ENCODE assay signal across 10 cellular contexts in genomic region chr14:31945074-31945613, GRCh38.
DNase-seq lines count a peak whose midpoint lies in the region; ATAC-seq, FAIRE-seq and TF ChIP-seq lines count a peak whose summit lies in the region.
"Had no signal": no experiment of that assay in that cellular context is flagged by ENCODE, and none has a peak within 500 bp of the region (broad histone marks: within the 10 kb centered on the region; RNA-seq: fewer than 3 reads in every experiment).

No MANE protein-coding gene starts in this region.

- no peak overlapping the region for H3K4me3 ChIP-seq in Loucy (ENCODE audit: low read length, poor library complexity, severe bottlenecking)
- H3K4me3 ChIP-seq in K562, result no peak overlapping the region

- in situ Hi-C loops in K562 (cut with MboI), result no loop called here

- peaks cover 8% of the 10 kb centered on the region for H3K4me1 ChIP-seq in Loucy (ENCODE audit: insufficient read depth, low read length, poor library complexity, severe bottlenecking)
- H3K4me1 ChIP-seq in K562 (replicated peaks in 1 of 2; ENCODE audit: control insufficient read depth in 2 of 2, insufficient read depth in 2 of 2, low read length in 2 of 2), result peaks cover 0 to 16% of the 10 kb centered on the region in 2 experiments; a peak in 3 of 5 replicates

- H3K79me2 ChIP-seq in Loucy (ENCODE audit: insufficient read depth, low read length), result no peaks in the 10 kb centered on the region
- H3K79me2 ChIP-seq in K562 (ENCODE audit: control insufficient read depth, insufficient read depth, low read length), result no peaks in the 10 kb centered on the region

- H3K4me2 ChIP-seq in Loucy (ENCODE audit: low read depth, low read length, poor library complexity, severe bottlenecking) (no peak overlapping the region), K562 (ENCODE audit: insufficient read depth, low read length) (peak overlapping the region; percentile 37)

- no peak for FAIRE-seq in K562 (lab: Jason Lieb, UNC)

- CTCF ChIA-PET in CD4-positive, alpha-beta T cell (lab: Charles Lee), result no interaction called here
- CTCF ChIA-PET in K562 (lab: Yijun Ruan, JAX; ENCODE audit: low intra/inter-chr PET ratio), result no interaction called here

- no peak for TF ChIP-seq POLR2A in K562 (conservative IDR thresholded peaks at IDR 0.05)

- peak overlapping the region; percentile 91 for H3K27ac Mint-ChIP-seq in CD4-positive, alpha-beta T cell
- no peak overlapping the region for H3K27ac Mint-ChIP-seq in nephron progenitor cell
- H3K27ac Mint-ChIP-seq: activated naive CD8-positive, alpha-beta T cell treated with anti-CD3 and anti-CD28 coated beads, Interleukin-2, amount 50 U/mL, for 24 hours had no signal

- intact Hi-C loops in CD4-positive, alpha-beta T cell (cut with DNase I, micrococcal nuclease), result no loop called here
- intact Hi-C loops in K562 (cut with micrococcal nuclease), result no loop called here

- H3K9me1 ChIP-seq in K562 (ENCODE audit: control insufficient read depth, insufficient read depth, low read length), result no peaks in the 10 kb centered on the region

- no peak for TF ChIP-seq EP300 in K562 (IDR thresholded peaks at IDR 0.05; ENCODE audit: low read length)

- H2AFZ ChIP-seq in Loucy (ENCODE audit: low read length), result 0 out of 2 replicates have a peak overlapping the region, but pooled peaks have one; percentile 20
- peak overlapping the region; percentile 72 for H2AFZ ChIP-seq in K562 (ENCODE audit: low read depth, low read length)

- no peaks in the 10 kb centered on the region for H3K9me3 ChIP-seq in CD4-positive, alpha-beta T cell (ENCODE audit: control insufficient read depth, low read length)
- H3K9me3 ChIP-seq in Loucy (ENCODE audit: insufficient read depth, low read depth, low read length) (no peaks in the 10 kb centered on the region), K562 (replicated peaks; ENCODE audit: control insufficient read depth, insufficient read depth, low read depth, low read length) (no peaks in the 10 kb centered on the region)

- no peaks in the 10 kb centered on the region for H3K36me3 Mint-ChIP-seq in CD4-positive, alpha-beta T cell (ENCODE audit: low read depth)
- H3K36me3 Mint-ChIP-seq in nephron progenitor cell (ENCODE audit: low read depth), result no peaks in the 10 kb centered on the region

- DNase-seq in CD4-positive, alpha-beta T cell, result peak in 5 of 10 experiments; percentile 11 to 19 (median 19)
- DNase-seq in K562 (ENCODE audit: extremely low read depth in 1 of 4, low spot score in 3 of 4) (peak in 1 of 4 experiments; percentile 11), nephron progenitor cell (no peak), H4 (ENCODE audit: low spot score) (no peak), activated gamma-delta T cell treated with Interleukin-2 at 50 U/mL for 16 hours (no peak)
- no peak for DNase-seq in activated CD8-positive, alpha-beta memory T cell treated with anti-CD3 and anti-CD28 coated beads, Interleukin-2, amount 50 U/mL, for 4 hours
- DNase-seq: activated naive CD8-positive, alpha-beta T cell treated with anti-CD3 and anti-CD28 coated beads, Interleukin-2, amount 50 U/mL, for 24 hours; NCI-H1092 treated with DMSO at 0.1 percent for 48 hours had no signal

- H3K27me3 ChIP-seq in CD4-positive, alpha-beta T cell (ENCODE audit: control insufficient read depth, insufficient read depth, low read length), result no peaks in the 10 kb centered on the region
- no peaks in the 10 kb centered on the region for H3K27me3 ChIP-seq in Loucy (ENCODE audit: insufficient read depth, low read length, poor library complexity, severe bottlenecking)
- H3K27me3 ChIP-seq in K562 (ENCODE audit: control insufficient read depth in 2 of 2, insufficient read depth in 2 of 2, low read length in 2 of 2), result no peaks in the 10 kb centered on the region

- TF ChIP-seq RAD21 in K562 (CRISPR knock-in tag; conservative IDR thresholded peaks at IDR 0.05 in 1 of 2, IDR thresholded peaks at IDR 0.05 in 1 of 2), result no peak

- H3K9me3 Mint-ChIP-seq in CD4-positive, alpha-beta T cell, result no peaks in the 10 kb centered on the region
- no peaks in the 10 kb centered on the region for H3K9me3 Mint-ChIP-seq in nephron progenitor cell
- H3K9me3 Mint-ChIP-seq: activated naive CD8-positive, alpha-beta T cell treated with anti-CD3 and anti-CD28 coated beads, Interleukin-2, amount 50 U/mL, for 24 hours had no signal

- H3K4me3 Mint-ChIP-seq in CD4-positive, alpha-beta T cell, result peak overlapping the region; percentile 67
- no peak overlapping the region for H3K4me3 Mint-ChIP-seq in nephron progenitor cell
- H3K4me3 Mint-ChIP-seq: activated naive CD8-positive, alpha-beta T cell treated with anti-CD3 and anti-CD28 coated beads, Interleukin-2, amount 50 U/mL, for 24 hours had no signal

- H3K27me3 Mint-ChIP-seq in CD4-positive, alpha-beta T cell, result no peaks in the 10 kb centered on the region
- peaks cover 7% of the 10 kb centered on the region for H3K27me3 Mint-ChIP-seq in nephron progenitor cell (ENCODE audit: low read depth, poor library complexity)

- no peaks in the 10 kb centered on the region for H4K20me1 ChIP-seq in Loucy (ENCODE audit: insufficient read depth, low read length, poor library complexity, severe bottlenecking)
- no peaks in the 10 kb centered on the region for H4K20me1 ChIP-seq in K562 (replicated peaks; ENCODE audit: control insufficient read depth, insufficient read depth, low read length)

- H3K9me2 ChIP-seq in Loucy (replicated peaks; ENCODE audit: low read depth, low read length), result no peaks in the 10 kb centered on the region

- POLR2A ChIA-PET in CD4-positive, alpha-beta T cell (lab: Charles Lee), result interaction anchor here (0.5 kb wide), 1 partner anchor 86 kb away, joined by 3 read pairs; no protein-coding TSS in a partner anchor
- POLR2A ChIA-PET in K562 (lab: Yijun Ruan, JAX), result interaction anchor here (0.5 kb wide), 1 partner anchor 682 kb away, joined by 4 read pairs; no protein-coding TSS in a partner anchor

- WGBS in K562 (ENCODE audit: insufficient coverage, low coverage, missing lambda C conversion rate), result 38% methylated on average over 3 of the region's 3 CpGs

- TF ChIP-seq CTCF in CD4-positive, alpha-beta T cell (IDR thresholded peaks at IDR 0.05), result no peak
- no peak for TF ChIP-seq CTCF in Loucy (conservative IDR thresholded peaks at IDR 0.05; ENCODE audit: low read length)
- no peak for TF ChIP-seq CTCF in K562 (IDR thresholded peaks at IDR 0.05 in 2 of 3, conservative IDR thresholded peaks at IDR 0.05 in 1 of 3; ENCODE audit: insufficient read depth in 2 of 3, low read depth in 1 of 3, low read length in 3 of 3)
- TF ChIP-seq CTCF in nephron progenitor cell (IDR thresholded peaks at IDR 0.05), result no peak

- BruUV-seq in K562 (replicated peaks; lab: Mats Ljungman, UMichigan), result no TSS peak

- H3K9ac ChIP-seq in Loucy (ENCODE audit: low read depth, low read length, poor library complexity, severe bottlenecking), result no peak overlapping the region
- peak overlapping the region in 1 of 2 experiments; percentile 68; a peak in 1 of 4 replicates for H3K9ac ChIP-seq in K562 (ENCODE audit: insufficient read depth in 1 of 2, low read depth in 2 of 2, low read length in 2 of 2)

- no peaks in the 10 kb centered on the region for H3F3A ChIP-seq in Loucy (ENCODE audit: low read depth)

- peak; percentile 86 for ATAC-seq in CD4-positive, alpha-beta T cell (ENCODE audit: poor library complexity)
- ATAC-seq in GM18909 (IDR thresholded peaks at IDR 0.05; ENCODE audit: poor library complexity, unreplicated experiment), result peak; percentile 60
- peak; percentile 78 for ATAC-seq in K562
- ATAC-seq: activated naive CD8-positive, alpha-beta T cell treated with anti-CD3 and anti-CD28 coated beads, Interleukin-2, amount 50 U/mL, for 24 hours had no signal

- no peaks in the 10 kb centered on the region for H3K36me3 ChIP-seq in Loucy (ENCODE audit: insufficient read depth, low read length)
- H3K36me3 ChIP-seq in K562 (ENCODE audit: control insufficient read depth, insufficient read depth, low read length), result no peaks in the 10 kb centered on the region

- no peak overlapping the region for H3K27ac ChIP-seq in CD4-positive, alpha-beta T cell (ENCODE audit: low read depth, low read length)
- no peak overlapping the region for H3K27ac ChIP-seq in K562 (ENCODE audit: extremely low read depth, low read depth, low read length)

- H3K4me1 Mint-ChIP-seq in CD4-positive, alpha-beta T cell (ENCODE audit: low read depth), result peaks cover 47% of the 10 kb centered on the region
- peaks cover 31% of the 10 kb centered on the region for H3K4me1 Mint-ChIP-seq in nephron progenitor cell
